In genomic region chr1:103461171-103462105, GRCh38 we compare ENCODE assay signal across 9 cellular contexts.
DNase-seq lines count a peak whose midpoint lies in the region; ATAC-seq, FAIRE-seq and TF ChIP-seq lines count a peak whose summit lies in the region.
"Had no signal": no experiment of that assay in that cellular context is flagged by ENCODE, and none has a peak within 500 bp of the region (broad histone marks: within the 10 kb centered on the region; RNA-seq: fewer than 3 reads in every experiment).

No MANE protein-coding gene starts in this region.

- ATAC-seq in HG02885 (IDR thresholded peaks at IDR 0.05; ENCODE audit: poor library complexity, unreplicated experiment) (peak; percentile 84), GM18873 (IDR thresholded peaks at IDR 0.05; ENCODE audit: low FRiP score, unreplicated experiment) (no peak), HG03196 (IDR thresholded peaks at IDR 0.05; ENCODE audit: unreplicated experiment) (no peak)

- peak; percentile 41 for TF ChIP-seq CTCF in foreskin fibroblast (IDR thresholded peaks at IDR 0.05; ENCODE audit: low read depth, low read length)

- peak; percentile 55 for DNase-seq in NCI-H1694 treated with DMSO at 0.1 percent for 48 hours (lab: John Stamatoyannopoulos, UW)
- DNase-seq in NCI-H1694 (lab: John Stamatoyannopoulos, UW), result no peak
- peak; percentile 37 for DNase-seq in RCC 7860 (ENCODE audit: low spot score)
- peak in 1 of 2 donors; percentile 42 for DNase-seq in foreskin fibroblast
- DNase-seq in stimulated activated CD4-positive, alpha-beta T cell treated with anti-CD3 and anti-CD28 coated beads, Interleukin-4, amount 100 ng/mL, for 24 hours, result no peak

- H3K4me3 ChIP-seq in foreskin fibroblast (ENCODE audit: low read depth in 1 of 2, low read length in 2 of 2), result no peak overlapping the region
- H3K4me3 ChIP-seq: BLaER1 treated with 17β-estradiol and CSF1 and Interleukin-3, amounts not matched to agents 10 nM and 100 nM had no signal

- peak; percentile 81 for FAIRE-seq in RCC 7860 (lab: Jason Lieb, UNC)

Comparison
In these comparisons a context has a peak if more than half of its experiments do, and no peak if none do; other contexts are left out.
1. DNase-seq: peak in NCI-H1694 treated with DMSO at 0.1 percent for 48 hours (single experiment) and RCC 7860 (single experiment); none in NCI-H1694 (single experiment) and stimulated activated CD4-positive, alpha-beta T cell treated with anti-CD3 and anti-CD28 coated beads, Interleukin-4, amount 100 ng/mL, for 24 hours (single experiment).